Comparison of ENCODE assay signal across 8 cellular contexts in the genomic region with DNA sequence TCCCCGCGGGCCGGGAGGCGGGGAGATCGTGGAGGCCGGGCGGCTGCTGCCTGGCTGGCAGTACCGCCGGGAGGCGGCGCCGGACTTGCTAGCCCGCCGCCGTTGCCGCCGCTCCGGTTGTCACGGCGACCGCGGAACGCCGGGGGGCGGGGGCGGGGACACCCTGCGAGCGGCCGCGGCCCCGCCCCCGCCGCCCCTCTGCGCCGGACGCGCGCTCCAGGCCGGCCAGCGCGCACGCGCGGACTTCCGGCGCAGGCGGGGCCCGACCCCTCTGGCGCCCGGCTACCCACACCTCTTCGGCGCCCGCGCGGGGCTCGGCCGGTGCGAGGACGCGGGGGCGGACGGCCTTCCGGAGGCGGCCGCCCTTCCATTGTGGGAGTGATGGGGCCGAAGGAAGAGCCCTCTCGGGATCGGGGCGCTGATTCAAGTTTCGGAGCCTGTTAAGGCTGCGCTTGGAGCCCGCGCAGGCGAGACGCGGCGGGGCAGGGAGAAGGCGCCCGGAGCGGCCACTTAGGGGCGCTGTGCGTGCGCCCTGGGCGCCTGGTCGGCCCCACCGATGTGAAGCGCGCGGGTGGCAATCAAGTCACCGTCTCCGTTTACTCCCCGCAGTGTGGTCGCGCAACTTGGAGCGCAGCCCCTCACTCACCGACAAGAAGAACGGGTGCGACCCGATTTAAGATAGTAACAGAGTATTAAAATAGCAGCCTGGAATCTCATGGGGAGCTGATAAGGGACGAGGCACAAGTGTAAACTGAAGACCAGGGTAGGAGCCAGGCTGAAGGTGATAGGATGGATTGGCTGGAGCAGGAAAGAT. TPM values are rescaled to one million over a fixed set of nuclear protein-coding genes. Genes with fewer than 3 reads are reported as not detected.
DNase-seq lines count a peak whose midpoint lies in the region; ATAC-seq and TF ChIP-seq lines count a peak whose summit lies in the region.

No MANE protein-coding gene starts in this region.

- H3K27me3 Mint-ChIP-seq in chondrocyte (ENCODE audit: low read depth): no peaks in the 10 kb centered on the region

- no peaks in the 10 kb centered on the region for H3K27me3 ChIP-seq in layer of hippocampus (ENCODE audit: control insufficient read depth, insufficient read depth, low read length)

- no peaks in the 10 kb centered on the region for H3K36me3 Mint-ChIP-seq in chondrocyte (ENCODE audit: low read depth)

- peaks cover 26% of the 10 kb centered on the region for H3K4me1 Mint-ChIP-seq in chondrocyte (ENCODE audit: low read depth)

- DNase-seq in Ammon's horn (ENCODE audit: low spot score): peak; percentile 96
- peak; percentile 89 to 97 for DNase-seq in NCI-H446 (lab: John Stamatoyannopoulos, UW)
- DNase-seq in activated CD4-positive, alpha-beta T cell treated with anti-CD3 and anti-CD28 coated beads for 1 hour: peak; percentile 84
- peak; percentile 98 for DNase-seq in chondrocyte (ENCODE audit: low spot score)
- peak; percentile 54 to 87 (median 74) for DNase-seq in stimulated activated CD4-positive, alpha-beta T cell treated with anti-CD3 and anti-CD28 coated beads, Interleukin-1b, Interleukin-23, amount 100 ng/mL, for 24 hours (ENCODE audit: low read depth in 4 of 4, low spot score in 1 of 4)

- peak overlapping the region; percentile 87 for H3K4me3 Mint-ChIP-seq in chondrocyte (ENCODE audit: unreplicated experiment)

- H3K9me3 Mint-ChIP-seq in chondrocyte (ENCODE audit: low read depth): no peaks in the 10 kb centered on the region

- H3K27ac Mint-ChIP-seq in chondrocyte (ENCODE audit: unreplicated experiment): peak overlapping the region; percentile 89

- peak; percentile 95 for TF ChIP-seq CTCF in chondrocyte (IDR thresholded peaks at IDR 0.05)

- H3K27ac ChIP-seq in layer of hippocampus (ENCODE audit: low read depth, low read length): peak overlapping the region; percentile 89

- ATAC-seq in GM19043 (IDR thresholded peaks at IDR 0.05; ENCODE audit: low read depth, unreplicated experiment) (peak; percentile 73), HG03354 (IDR thresholded peaks at IDR 0.05; ENCODE audit: poor library complexity, severe bottlenecking, unreplicated experiment) (peak; percentile 78)

RNA-seq across cellular contexts. Expression of a gene that starts 0.4 kb away (rescaled TPM):
- total RNA-seq in chondrocyte: 30.9 to 47.7 TPM (median 32.2 TPM) in 3 replicates

Comparison
In these comparisons a context has a peak if more than half of its experiments do, and no peak if none do; other contexts are left out.
1. Peak in every context shown above with its lines: DNase-seq, ATAC-seq and H3K27ac ChIP-seq.